19 cellular contexts compared by ENCODE assay signal in genomic region chr10:61438141-61438984, GRCh38. TPM values are rescaled to one million over a fixed set of nuclear protein-coding genes. Genes with fewer than 3 reads are reported as not detected.
DNase-seq lines count a peak whose midpoint lies in the region; ATAC-seq, FAIRE-seq and TF ChIP-seq lines count a peak whose summit lies in the region.
"Had no signal": no experiment of that assay in that cellular context is flagged by ENCODE, and none has a peak within 500 bp of the region (broad histone marks: within the 10 kb centered on the region; RNA-seq: fewer than 3 reads in every experiment).

No MANE protein-coding gene starts in this region.

- no peaks in the 10 kb centered on the region for H3K27me3 ChIP-seq in right atrium auricular region
- H3K27me3 ChIP-seq: ascending aorta, dorsolateral prefrontal cortex, foreskin keratinocyte had no signal

- no peaks in the 10 kb centered on the region for H3K27me3 Mint-ChIP-seq in activated CD4-positive, alpha-beta memory T cell treated with anti-CD3 and anti-CD28 coated beads, Interleukin-2, amount 10 ng/mL, durations not matched to agents 7 days and 5 days

- H3K9me3 Mint-ChIP-seq in activated CD4-positive, alpha-beta memory T cell treated with anti-CD3 and anti-CD28 coated beads, Interleukin-2, amount 10 ng/mL, durations not matched to agents 7 days and 5 days, result no peaks in the 10 kb centered on the region
- H3K9me3 Mint-ChIP-seq: IgD-negative memory B cell, mesothelial cell of epicardium had no signal

- H3K27ac ChIP-seq in right atrium auricular region, result no peak overlapping the region
- H3K27ac ChIP-seq: ascending aorta, dorsolateral prefrontal cortex, foreskin keratinocyte had no signal

- H3K4me3 Mint-ChIP-seq in activated CD4-positive, alpha-beta memory T cell treated with anti-CD3 and anti-CD28 coated beads, Interleukin-2, amount 10 ng/mL, durations not matched to agents 7 days and 5 days, result no peak overlapping the region
- H3K4me3 Mint-ChIP-seq: IgD-negative memory B cell, mesothelial cell of epicardium had no signal

- no peak overlapping the region for H3K4me3 ChIP-seq in right atrium auricular region
- H3K4me3 ChIP-seq: ascending aorta, dorsolateral prefrontal cortex had no signal

- no peak overlapping the region for H3K27ac Mint-ChIP-seq in activated CD4-positive, alpha-beta memory T cell treated with anti-CD3 and anti-CD28 coated beads, Interleukin-2, amount 10 ng/mL, durations not matched to agents 7 days and 5 days
- H3K27ac Mint-ChIP-seq: IgD-negative memory B cell, mesothelial cell of epicardium had no signal

- no peaks in the 10 kb centered on the region for H3K36me3 Mint-ChIP-seq in activated CD4-positive, alpha-beta memory T cell treated with anti-CD3 and anti-CD28 coated beads, Interleukin-2, amount 10 ng/mL, durations not matched to agents 7 days and 5 days (ENCODE audit: low read depth)
- H3K36me3 Mint-ChIP-seq: IgD-negative memory B cell, mesothelial cell of epicardium had no signal

- POLR2A ChIA-PET in activated CD4-positive, alpha-beta memory T cell treated with anti-CD3 and anti-CD28 coated beads, Interleukin-2, amount 10 ng/mL, durations not matched to agents 7 days and 5 days (lab: Charles Lee), result no interaction called here

- no peak for TF ChIP-seq POLR2A in GM12891 (IDR thresholded peaks at IDR 0.05; ENCODE audit: low read depth, low read length)

- H3K4me1 Mint-ChIP-seq in activated CD4-positive, alpha-beta memory T cell treated with anti-CD3 and anti-CD28 coated beads, Interleukin-2, amount 10 ng/mL, durations not matched to agents 7 days and 5 days, result peaks cover 10% of the 10 kb centered on the region

- no peaks in the 10 kb centered on the region for H3K36me3 ChIP-seq in right atrium auricular region
- H3K36me3 ChIP-seq: ascending aorta had no signal

- no peak for DNase-seq in left ventricle myocardium superior
- DNase-seq in right atrium auricular region (ENCODE audit: low spot score), result no peak
- DNase-seq in RPMI7951 (ENCODE audit: low read depth), result peak; percentile 47
- DNase-seq in fibroblast of gingiva (ENCODE audit: low read depth), result peak; percentile 38
- DNase-seq in GM12891 (ENCODE audit: insufficient read length, low spot score), result no peak
- DNase-seq in DMS79 (lab: John Stamatoyannopoulos, UW), result no peak
- no peak for DNase-seq in activated CD4-positive, alpha-beta memory T cell treated with anti-CD3 and anti-CD28 coated beads, Interleukin-2, amount 10 ng/mL, durations not matched to agents 7 days and 5 days
- DNase-seq in stimulated activated CD4-positive, alpha-beta T cell treated with anti-CD3 and anti-CD28 coated beads, Interleukin-2, amount 100 ng/mL, for 24 hours, result no peak
- DNase-seq: activated CD4-positive, alpha-beta T cell treated with anti-CD3 and anti-CD28 coated beads, Interleukin-2, amount 50 U/mL, for 4 hours; dorsolateral prefrontal cortex; NCI-H1694; nucleus accumbens; T-helper 9 cell had no signal

- peak; percentile 46 for ATAC-seq in left ventricle myocardium superior
- ATAC-seq: foreskin keratinocyte had no signal

- no peaks in the 10 kb centered on the region for H3K4me1 ChIP-seq in right atrium auricular region
- H3K4me1 ChIP-seq: ascending aorta, foreskin keratinocyte had no signal

- TF ChIP-seq CTCF in right atrium auricular region (IDR thresholded peaks at IDR 0.05), result no peak

- intact Hi-C loops in left ventricle myocardium superior (cut with micrococcal nuclease), result no loop called here

- CTCF ChIA-PET in activated CD4-positive, alpha-beta memory T cell treated with anti-CD3 and anti-CD28 coated beads, Interleukin-2, amount 10 ng/mL, durations not matched to agents 7 days and 5 days (lab: Charles Lee), result no interaction called here

- no peak for FAIRE-seq in GM12891 (lab: Jason Lieb, UNC)
- FAIRE-seq: RCC 7860 had no signal

- no peaks in the 10 kb centered on the region for H3K9me3 ChIP-seq in right atrium auricular region
- H3K9me3 ChIP-seq: ascending aorta had no signal

TF ChIP-seq in GM12891, 5 proteins besides CTCF, POLR2A, EP300 and RAD21:
- TF ChIP-seq POLR2AphosphoS5 (IDR thresholded peaks at IDR 0.05; ENCODE audit: low read depth, low read length), result no peak
- TF ChIP-seq SPI1 (IDR thresholded peaks at IDR 0.05; ENCODE audit: low read depth, low read length), result no peak
- no peak for TF ChIP-seq TAF1 (IDR thresholded peaks at IDR 0.05; ENCODE audit: low read depth, low read length)
- no peak for TF ChIP-seq POU2F2 (IDR thresholded peaks at IDR 0.05; ENCODE audit: low read depth, low read length)
- TF ChIP-seq PAX5 (IDR thresholded peaks at IDR 0.05; ENCODE audit: insufficient read depth, low read length, severe bottlenecking), result no peak

RNA-seq across cellular contexts. Expression of gene TMEM26, which starts 14.8 kb away (rescaled TPM):
- total RNA-seq in left ventricle myocardium superior (0.67 TPM), right atrium auricular region (under 1 TPM; 0.08 to 0.11 TPM)
- total RNA-seq in RPMI7951 (2014; rRNA removed; shearing (Covaris generic)), result 1.2 TPM in 1 of 2 replicates, not detected in the other
- polyA plus RNA-seq in GM12891 (2012; ENCODE audit: low read depth, missing spikeins), result not detected
- not detected for total RNA-seq in activated CD4-positive, alpha-beta memory T cell treated with anti-CD3 and anti-CD28 coated beads, Interleukin-2, amount 10 ng/mL, durations not matched to agents 7 days and 5 days
- total RNA-seq: ascending aorta, foreskin keratinocyte, NCI-H460 had no signal
- polyA plus RNA-seq: foreskin keratinocyte, IgD-negative memory B cell had no signal

Comparison
In these comparisons a context has a peak if more than half of its experiments do, and no peak if none do; other contexts are left out.
1. DNase-seq: peak in RPMI7951 (single experiment) and fibroblast of gingiva (single experiment); none in left ventricle myocardium superior (single experiment), right atrium auricular region (single experiment), GM12891 (single experiment), DMS79 (single experiment), activated CD4-positive, alpha-beta memory T cell treated with anti-CD3 and anti-CD28 coated beads, Interleukin-2, amount 10 ng/mL, durations not matched to agents 7 days and 5 days (single experiment) and stimulated activated CD4-positive, alpha-beta T cell treated with anti-CD3 and anti-CD28 coated beads, Interleukin-2, amount 100 ng/mL, for 24 hours (0 of 2).